ENCODE assay signal across 1 cellular context in genomic region chr2:113370030-113370429, GRCh38.
TF ChIP-seq lines count a peak whose summit lies in the region.

No MANE protein-coding gene starts in this region.

TF ChIP-seq in liver, 16 proteins besides CTCF, POLR2A, EP300 and RAD21 (continued from another document):
- TF ChIP-seq, protein P1, sequence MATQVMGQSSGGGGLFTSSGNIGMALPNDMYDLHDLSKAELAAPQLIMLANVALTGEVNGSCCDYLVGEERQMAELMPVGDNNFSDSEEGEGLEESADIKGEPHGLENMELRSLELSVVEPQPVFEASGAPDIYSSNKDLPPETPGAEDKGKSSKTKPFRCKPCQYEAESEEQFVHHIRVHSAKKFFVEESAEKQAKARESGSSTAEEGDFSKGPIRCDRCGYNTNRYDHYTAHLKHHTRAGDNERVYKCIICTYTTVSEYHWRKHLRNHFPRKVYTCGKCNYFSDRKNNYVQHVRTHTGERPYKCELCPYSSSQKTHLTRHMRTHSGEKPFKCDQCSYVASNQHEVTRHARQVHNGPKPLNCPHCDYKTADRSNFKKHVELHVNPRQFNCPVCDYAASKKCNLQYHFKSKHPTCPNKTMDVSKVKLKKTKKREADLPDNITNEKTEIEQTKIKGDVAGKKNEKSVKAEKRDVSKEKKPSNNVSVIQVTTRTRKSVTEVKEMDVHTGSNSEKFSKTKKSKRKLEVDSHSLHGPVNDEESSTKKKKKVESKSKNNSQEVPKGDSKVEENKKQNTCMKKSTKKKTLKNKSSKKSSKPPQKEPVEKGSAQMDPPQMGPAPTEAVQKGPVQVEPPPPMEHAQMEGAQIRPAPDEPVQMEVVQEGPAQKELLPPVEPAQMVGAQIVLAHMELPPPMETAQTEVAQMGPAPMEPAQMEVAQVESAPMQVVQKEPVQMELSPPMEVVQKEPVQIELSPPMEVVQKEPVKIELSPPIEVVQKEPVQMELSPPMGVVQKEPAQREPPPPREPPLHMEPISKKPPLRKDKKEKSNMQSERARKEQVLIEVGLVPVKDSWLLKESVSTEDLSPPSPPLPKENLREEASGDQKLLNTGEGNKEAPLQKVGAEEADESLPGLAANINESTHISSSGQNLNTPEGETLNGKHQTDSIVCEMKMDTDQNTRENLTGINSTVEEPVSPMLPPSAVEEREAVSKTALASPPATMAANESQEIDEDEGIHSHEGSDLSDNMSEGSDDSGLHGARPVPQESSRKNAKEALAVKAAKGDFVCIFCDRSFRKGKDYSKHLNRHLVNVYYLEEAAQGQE (IDR thresholded peaks at IDR 0.05): peak; percentile 10
- no peak for TF ChIP-seq HNF4G (IDR thresholded peaks at IDR 0.05)
- peak in 1 of 2 donors; percentile 38 for TF ChIP-seq JUND (IDR thresholded peaks at IDR 0.05)
